21 cellular contexts compared by ENCODE assay signal in the genomic region with DNA sequence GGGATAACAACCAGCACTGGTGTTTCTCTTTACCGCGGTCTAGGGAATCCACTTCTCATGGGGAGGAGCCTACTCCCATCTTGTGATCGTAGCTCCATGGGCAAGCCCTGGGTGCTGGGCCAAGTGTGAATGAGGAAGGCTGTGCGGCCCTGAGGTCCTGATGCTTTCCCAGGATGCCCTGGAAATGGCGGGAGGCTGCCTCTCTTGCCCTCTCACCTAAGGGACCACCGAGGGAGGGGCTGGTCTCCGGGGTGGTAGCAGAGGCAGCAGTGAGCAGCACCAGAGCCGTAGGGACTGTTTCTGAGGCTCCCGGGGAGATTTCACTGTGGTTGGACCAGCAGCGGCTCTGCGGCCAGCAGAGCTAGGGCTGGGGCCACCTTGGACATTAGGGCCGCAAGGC. TPM values are rescaled to one million over a fixed set of nuclear protein-coding genes. Genes with fewer than 3 reads are reported as not detected.
A peak's percentile ranks its signal among the peaks of the same experiment; 100 is the strongest.
DNase-seq lines count a peak whose midpoint lies in the region; ATAC-seq and TF ChIP-seq lines count a peak whose summit lies in the region.
"Had no signal": no experiment of that assay in that cellular context is flagged by ENCODE, and none has a peak within 500 bp of the region (broad histone marks: within the 10 kb centered on the region; RNA-seq: fewer than 3 reads in every experiment).

No MANE protein-coding gene starts in this region.

- no peak overlapping the region for H2AFZ ChIP-seq in trophoblast cell (ENCODE audit: insufficient read depth, low read length, poor library complexity)
- H2AFZ ChIP-seq: GM23248 had no signal

- H3K4ac ChIP-seq in trophoblast cell (ENCODE audit: low read depth, low read length), result no peak overlapping the region

- H3K27me3 ChIP-seq in left ventricle myocardium inferior (ENCODE audit: low read depth), result peaks cover 19% of the 10 kb centered on the region
- no peaks in the 10 kb centered on the region for H3K27me3 ChIP-seq in trophoblast cell (ENCODE audit: insufficient read depth, low read length)
- no peaks in the 10 kb centered on the region for H3K27me3 ChIP-seq in aorta (ENCODE audit: control insufficient read depth in 1 of 2, insufficient read depth in 2 of 2, low read length in 1 of 2)

- H3K9ac ChIP-seq in trophoblast cell (ENCODE audit: low read length), result peak overlapping the region; percentile 13
- H3K9ac ChIP-seq: GM23248 had no signal

- H2BK5ac ChIP-seq in trophoblast cell (ENCODE audit: low read depth, low read length, poor library complexity), result no peak overlapping the region

- no peak overlapping the region for H3K23ac ChIP-seq in trophoblast cell (ENCODE audit: low read length)

- ATAC-seq in left lobe of liver, result peak; percentile 24
- ATAC-seq in aorta (ENCODE audit: low FRiP score), result no peak
- ATAC-seq: A549, HCT116 had no signal

- no peak overlapping the region for H4K12ac ChIP-seq in trophoblast cell (ENCODE audit: low read depth, low read length)

- intact Hi-C loops in cardiac septum (cut with DNase I) (no loop called here), left ventricle myocardium inferior (cut with micrococcal nuclease) (no loop called here), posterior vena cava (cut with DNase I) (no loop called here), aorta (cut with DNase I) (no loop called here)

- TF ChIP-seq CTCF in left ventricle myocardium inferior (IDR thresholded peaks at IDR 0.05; ENCODE audit: borderline replicate concordance), result no peak

- no peak overlapping the region for H2AK5ac ChIP-seq in trophoblast cell (ENCODE audit: low read length)

- H2BK120ac ChIP-seq in trophoblast cell (ENCODE audit: insufficient read depth, low read length, poor library complexity), result no peak overlapping the region

- DNase-seq in cardiac septum (ENCODE audit: low spot score) (peak; percentile 33), left ventricle myocardium inferior (no peak), left lobe of liver (ENCODE audit: low spot score) (no peak), trophoblast cell (no peak), posterior vena cava (ENCODE audit: low spot score) (no peak), aorta (no peak), NCI-H1105 treated with DMSO at 0.1 percent for 48 hours (lab: John Stamatoyannopoulos, UW) (no peak)
- DNase-seq: AML-193; Caco-2; CD4-positive, CD25-positive, alpha-beta regulatory T cell; CD8-positive, alpha-beta memory T cell; DMS79; GDM1; GM23248; HFFc6 had no signal

- H3K79me2 ChIP-seq in trophoblast cell (ENCODE audit: control insufficient read depth, insufficient read depth, low read length, poor library complexity), result no peaks in the 10 kb centered on the region

- no peak overlapping the region for H3K18ac ChIP-seq in trophoblast cell (ENCODE audit: low read length)

- no peak overlapping the region for H3K14ac ChIP-seq in trophoblast cell (ENCODE audit: low read length)

- H3K79me1 ChIP-seq in trophoblast cell (ENCODE audit: low read length), result no peaks in the 10 kb centered on the region

- no peak overlapping the region for H4K8ac ChIP-seq in trophoblast cell (ENCODE audit: low read depth, low read length)

- H4K91ac ChIP-seq in trophoblast cell (ENCODE audit: low read depth, low read length), result no peak overlapping the region

- no peaks in the 10 kb centered on the region for H3K36me3 ChIP-seq in left ventricle myocardium inferior
- no peaks in the 10 kb centered on the region for H3K36me3 ChIP-seq in trophoblast cell (ENCODE audit: control insufficient read depth in 1 of 2, insufficient read depth in 2 of 2, low read length in 2 of 2)
- H3K36me3 ChIP-seq in aorta (ENCODE audit: control insufficient read depth in 1 of 2, insufficient read depth in 2 of 2, low read length in 1 of 2), result no peaks in the 10 kb centered on the region

- H3K27ac ChIP-seq in left ventricle myocardium inferior (replicated peaks) (no peak overlapping the region), trophoblast cell (ENCODE audit: low read depth, low read length) (no peak overlapping the region), aorta (ENCODE audit: low read depth in 1 of 2, low read length in 2 of 2) (no peak overlapping the region)
- H3K27ac ChIP-seq: 22Rv1, A549, GM23248 had no signal

- H3K4me3 ChIP-seq in left ventricle myocardium inferior, result no peak overlapping the region
- no peak overlapping the region for H3K4me3 ChIP-seq in trophoblast cell (ENCODE audit: low read depth, low read length)
- H3K4me3 ChIP-seq in aorta (ENCODE audit: low read length in 2 of 2), result no peak overlapping the region
- H3K4me3 ChIP-seq: A549, GM23248 had no signal

- no peak overlapping the region for H3K4me2 ChIP-seq in trophoblast cell (ENCODE audit: low read length)
- H3K4me2 ChIP-seq: A549 had no signal

- no peak overlapping the region for H2BK12ac ChIP-seq in trophoblast cell (ENCODE audit: low read length)

- H3K4me1 ChIP-seq in left ventricle myocardium inferior, result no peaks in the 10 kb centered on the region
- H3K4me1 ChIP-seq in trophoblast cell (ENCODE audit: control insufficient read depth in 1 of 2, insufficient read depth in 2 of 2, low read length in 2 of 2), result no peaks in the 10 kb centered on the region
- no peaks in the 10 kb centered on the region for H3K4me1 ChIP-seq in aorta (ENCODE audit: control insufficient read depth in 1 of 2, insufficient read depth in 2 of 2, low read length in 2 of 2)
- H3K4me1 ChIP-seq: A549, Caco-2 had no signal

- H3K9me3 ChIP-seq in left ventricle myocardium inferior (replicated peaks) (no peaks in the 10 kb centered on the region), trophoblast cell (ENCODE audit: insufficient read depth, low read depth, low read length) (peaks cover 1% of the 10 kb centered on the region), aorta (ENCODE audit: control insufficient read depth, low read length) (peaks cover 1% of the 10 kb centered on the region)
- H3K9me3 ChIP-seq: A549, Caco-2 had no signal

- WGBS in trophoblast cell (ENCODE audit: extremely low coverage, insufficient coverage, insufficient read length), result no CpG with 5 or more reads among the region's 12 CpGs
- WGBS in aorta, 2 donors, result 81 to 85% methylated on average over 12 of the region's 12 CpGs

RNA-seq across cellular contexts. Expression of a gene that starts 15.5 kb away (rescaled TPM):
- total RNA-seq in cardiac septum (0.30 TPM), left ventricle myocardium inferior (3.0 TPM), left lobe of liver (not detected), posterior vena cava (1 to 10 TPM in 1 of 2 donors, under 1 TPM in 1; 0.93 to 9.2 TPM), aorta (under 1 TPM in 1 of 2 donors, not detected in 1; 0.49 TPM)
- 0.94 and 1.3 TPM in 2 replicates for polyA plus RNA-seq in trophoblast cell (2013)
- polyA plus RNA-seq in aorta, result under 1 TPM; 0.36 to 0.88 TPM
- total RNA-seq: Caco-2; CD4-positive, CD25-positive, alpha-beta regulatory T cell; CD8-positive, alpha-beta memory T cell; Daoy; GM23248; HFFc6 had no signal
- polyA plus RNA-seq: A549; BJ; CD4-positive, CD25-positive, alpha-beta regulatory T cell; CD8-positive, alpha-beta memory T cell; IgD-negative memory B cell had no signal

RNA-seq across cellular contexts. Expression of a gene that starts 19.8 kb away (rescaled TPM):
- total RNA-seq in cardiac septum (18.6 TPM), left ventricle myocardium inferior (17.0 TPM), left lobe of liver (14.1 TPM), posterior vena cava (10 to 100 TPM; 21.7 to 22.2 TPM), aorta (10 to 100 TPM; 28.4 to 40.0 TPM)
- polyA plus RNA-seq in trophoblast cell (2013), result 9.9 TPM in 2 replicates
- polyA plus RNA-seq in aorta, result 10 to 100 TPM; 10.6 to 15.1 TPM
